In genomic region chr22:23742505-23743264, GRCh38 we compare ENCODE assay signal across 1 cellular context.
TF ChIP-seq lines count a peak whose summit lies in the region.

No MANE protein-coding gene starts in this region.

TF ChIP-seq in IMR-90, 13 proteins besides CTCF, POLR2A, EP300 and RAD21:
- TF ChIP-seq RCOR1 (IDR thresholded peaks at IDR 0.05; ENCODE audit: insufficient replicate concordance, low read length), result no peak
- TF ChIP-seq, protein P1, sequence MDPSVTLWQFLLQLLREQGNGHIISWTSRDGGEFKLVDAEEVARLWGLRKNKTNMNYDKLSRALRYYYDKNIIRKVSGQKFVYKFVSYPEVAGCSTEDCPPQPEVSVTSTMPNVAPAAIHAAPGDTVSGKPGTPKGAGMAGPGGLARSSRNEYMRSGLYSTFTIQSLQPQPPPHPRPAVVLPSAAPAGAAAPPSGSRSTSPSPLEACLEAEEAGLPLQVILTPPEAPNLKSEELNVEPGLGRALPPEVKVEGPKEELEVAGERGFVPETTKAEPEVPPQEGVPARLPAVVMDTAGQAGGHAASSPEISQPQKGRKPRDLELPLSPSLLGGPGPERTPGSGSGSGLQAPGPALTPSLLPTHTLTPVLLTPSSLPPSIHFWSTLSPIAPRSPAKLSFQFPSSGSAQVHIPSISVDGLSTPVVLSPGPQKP (IDR thresholded peaks at IDR 0.05; ENCODE audit: borderline replicate concordance, low read depth, low read length), result no peak
- TF ChIP-seq MAFK (IDR thresholded peaks at IDR 0.05; ENCODE audit: low read depth, low read length), result no peak
- no peak for TF ChIP-seq RFX5 (IDR thresholded peaks at IDR 0.05; ENCODE audit: low read depth, low read length)
- no peak for TF ChIP-seq USF2 (IDR thresholded peaks at IDR 0.05; ENCODE audit: low read depth, low read length)
- no peak for TF ChIP-seq MXI1 (IDR thresholded peaks at IDR 0.05; ENCODE audit: borderline replicate concordance, low read depth, low read length)
- no peak for TF ChIP-seq CHD1 (IDR thresholded peaks at IDR 0.05; ENCODE audit: low read depth, low read length)
- TF ChIP-seq NFE2L2 (IDR thresholded peaks at IDR 0.05; ENCODE audit: low read depth, low read length), result no peak
- TF ChIP-seq FOS (IDR thresholded peaks at IDR 0.05; ENCODE audit: low read depth, low read length), result no peak
- no peak for TF ChIP-seq CEBPB (IDR thresholded peaks at IDR 0.05; ENCODE audit: low read depth, low read length)
- TF ChIP-seq SMC3 (IDR thresholded peaks at IDR 0.05; ENCODE audit: low read depth, low read length), result no peak
- TF ChIP-seq BHLHE40 (IDR thresholded peaks at IDR 0.05; ENCODE audit: low read depth, low read length), result no peak
- TF ChIP-seq MAZ (IDR thresholded peaks at IDR 0.05; ENCODE audit: borderline replicate concordance, low read depth, low read length), result no peak
